ENCODE assay signal across 1 cellular context in genomic region chr11:111766834-111767142, GRCh38.
TF ChIP-seq lines count a peak whose summit lies in the region.

No MANE protein-coding gene starts in this region.

TF ChIP-seq in HCT116, 20 proteins besides CTCF, POLR2A, EP300 and RAD21 (continued from another document):
- TF ChIP-seq CEBPB (IDR thresholded peaks at IDR 0.05; ENCODE audit: low read depth) = no peak
- TF ChIP-seq, protein P1, sequence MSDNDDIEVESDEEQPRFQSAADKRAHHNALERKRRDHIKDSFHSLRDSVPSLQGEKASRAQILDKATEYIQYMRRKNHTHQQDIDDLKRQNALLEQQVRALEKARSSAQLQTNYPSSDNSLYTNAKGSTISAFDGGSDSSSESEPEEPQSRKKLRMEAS (IDR thresholded peaks at IDR 0.05) = no peak
- no peak for TF ChIP-seq ATF3 (IDR thresholded peaks at IDR 0.05)
